Comparison of ENCODE assay signal across 22 cellular contexts in the genomic region with DNA sequence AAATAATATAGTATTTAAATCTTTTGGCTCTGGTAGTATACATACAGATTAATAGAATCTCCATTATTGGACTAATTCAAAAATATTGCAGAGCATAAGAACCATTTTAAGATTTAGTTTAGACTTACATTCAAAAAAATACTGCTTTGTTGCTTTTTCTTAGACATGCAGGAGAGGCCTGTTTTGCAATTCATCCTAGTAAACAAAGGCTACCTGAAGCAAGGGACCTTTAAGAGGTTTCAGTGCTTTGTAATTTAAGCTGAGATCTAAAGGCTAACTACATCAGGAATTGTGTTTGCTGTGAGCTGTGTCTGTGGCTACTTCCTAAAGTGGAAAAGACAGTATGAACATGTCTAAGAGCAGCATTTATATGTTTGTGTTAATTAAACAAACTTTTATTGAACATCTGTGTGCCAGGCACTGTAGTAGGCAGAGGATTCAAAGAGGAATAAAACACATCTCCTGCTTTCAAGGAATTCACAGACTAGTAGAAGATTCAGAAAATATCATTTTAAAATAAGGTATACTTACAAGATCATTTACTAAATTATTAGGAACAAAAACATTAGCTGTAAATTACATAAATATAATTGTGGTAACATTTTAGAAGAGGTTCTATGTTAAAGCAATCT. TPM values are rescaled to one million over a fixed set of nuclear protein-coding genes. Genes with fewer than 3 reads are reported as not detected.
DNase-seq lines count a peak whose midpoint lies in the region; ATAC-seq, FAIRE-seq and TF ChIP-seq lines count a peak whose summit lies in the region.
"Had no signal": no experiment of that assay in that cellular context is flagged by ENCODE, and none has a peak within 500 bp of the region (broad histone marks: within the 10 kb centered on the region; RNA-seq: fewer than 3 reads in every experiment).

No MANE protein-coding gene starts in this region.

- H3K23ac ChIP-seq in H1 (ENCODE audit: insufficient read length): no peak overlapping the region

- TF ChIP-seq CTCF in GM23338 (conservative IDR thresholded peaks at IDR 0.05; ENCODE audit: low read depth in 2 of 2) (no peak), H1 (IDR thresholded peaks at IDR 0.05; ENCODE audit: control extremely low read depth in 1 of 3, insufficient read depth in 1 of 3, low read depth in 1 of 3, low read length in 3 of 3) (no peak)

- H2BK5ac ChIP-seq in H1 (ENCODE audit: low read depth, low read length): no peak overlapping the region

- no peaks in the 10 kb centered on the region for H3F3A ChIP-seq in GM23338 (replicated peaks; ENCODE audit: low read depth)

- H3K14ac ChIP-seq in H1 (ENCODE audit: insufficient read length): no peak overlapping the region

- no peak overlapping the region for H3K4ac ChIP-seq in H1 (replicated peaks; ENCODE audit: insufficient read length, low read depth, low read length)

- peaks cover 2% of the 10 kb centered on the region for H3K27me3 Mint-ChIP-seq in GM23338 (ENCODE audit: insufficient read depth, low read depth, poor library complexity)
- H3K27me3 Mint-ChIP-seq in activated T-helper 17 cell treated with anti-CD3 and anti-CD28 coated beads, Interleukin-2, amount 50 U/mL, for 72 hours: no peaks in the 10 kb centered on the region
- H3K27me3 Mint-ChIP-seq: B cell had no signal

- no peaks in the 10 kb centered on the region for H4K20me1 ChIP-seq in GM23338 (replicated peaks; ENCODE audit: insufficient read depth)
- H4K20me1 ChIP-seq in H1 (replicated peaks in 1 of 2; ENCODE audit: control insufficient read depth in 1 of 2, insufficient read depth in 2 of 2, low read length in 2 of 2): no peaks in the 10 kb centered on the region

- H3K9me3 Mint-ChIP-seq in GM23338: no peaks in the 10 kb centered on the region
- no peaks in the 10 kb centered on the region for H3K9me3 Mint-ChIP-seq in activated T-helper 17 cell treated with anti-CD3 and anti-CD28 coated beads, Interleukin-2, amount 50 U/mL, for 72 hours

- peaks cover 24% of the 10 kb centered on the region for H3K4me1 ChIP-seq in GM23338 (ENCODE audit: insufficient read depth)
- peaks cover 18% of the 10 kb centered on the region for H3K4me1 ChIP-seq in HUES6 (ENCODE audit: control insufficient read depth, insufficient read depth, low read length)
- H3K4me1 ChIP-seq in H1 (replicated peaks in 1 of 4; ENCODE audit: control insufficient read depth in 3 of 4, insufficient read depth in 4 of 4, low read length in 3 of 4): peaks cover 0 to 12% (median 4%) of the 10 kb centered on the region in 4 experiments; a peak in 3 of 7 replicates
- peaks cover 24% of the 10 kb centered on the region; the same call in 1 of the 2 replicates for H3K4me1 ChIP-seq in iPS-20b (ENCODE audit: insufficient read depth, low read length)
- H3K4me1 ChIP-seq: A549 had no signal

- H3K36me3 ChIP-seq in GM23338 (ENCODE audit: insufficient read depth) (no peaks in the 10 kb centered on the region), HUES6 (ENCODE audit: control insufficient read depth, insufficient read depth, low read length) (peaks cover 20% of the 10 kb centered on the region), H1 (ENCODE audit: control insufficient read depth in 2 of 4, insufficient read depth in 4 of 4, low read length in 3 of 4) (peaks cover 0 to 13% (median 6%) of the 10 kb centered on the region in 4 experiments; a peak in 5 of 8 replicates), iPS-20b (ENCODE audit: insufficient read depth, low read depth, low read length) (peaks cover 46% of the 10 kb centered on the region; the same call in 1 of the 2 replicates)

- no peak overlapping the region for H4K8ac ChIP-seq in H1 (ENCODE audit: extremely low read depth, insufficient read depth, low read length)

- peak overlapping the region; percentile 3 for H3K27ac ChIP-seq in GM23338 (ENCODE audit: low read depth)
- peak overlapping the region; percentile 62 for H3K27ac ChIP-seq in HUES6 (ENCODE audit: low read depth, low read length)
- no peak overlapping the region for H3K27ac ChIP-seq in H1 (ENCODE audit: low read depth, low read length)
- no peak overlapping the region for H3K27ac ChIP-seq in iPS-20b (ENCODE audit: low read length)
- H3K27ac ChIP-seq: A549, HL-60 had no signal

- H3K9me2 ChIP-seq in GM23338 (ENCODE audit: insufficient read depth): no peaks in the 10 kb centered on the region

- H3K4me2 ChIP-seq in GM23338 (peak overlapping the region; percentile 10), H1 (ENCODE audit: insufficient read depth in 1 of 2, low read depth in 2 of 2, low read length in 2 of 2) (peak overlapping the region; percentile 24 to 49)
- H3K4me2 ChIP-seq: A549 had no signal

- peak overlapping the region; percentile 59 for H4K5ac ChIP-seq in H1 (ENCODE audit: insufficient read length, low read depth, low read length)

- DNase-seq in GM23338 (ENCODE audit: low spot score) (peak; percentile 77), H1 (ENCODE audit: low read depth in 1 of 2, low spot score in 2 of 2) (no peak), amygdala (lab: John Stamatoyannopoulos, UW) (no peak)
- DNase-seq: DMS79, Kasumi-1, NCI-H1694 treated with DMSO at 0.1 percent for 48 hours, NCI-H2107, NCI-H226, NCI-H524 treated with DMSO at 0.1 percent for 48 hours, Right ventricle myocardium superior had no signal

- H2BK15ac ChIP-seq in H1 (ENCODE audit: low read length): no peak overlapping the region

- ATAC-seq in GM23338: peak; percentile 97
- ATAC-seq in activated T-helper 17 cell treated with anti-CD3 and anti-CD28 coated beads, Interleukin-2, amount 50 U/mL, for 72 hours (replicated peaks): no peak
- ATAC-seq in GM19395 (IDR thresholded peaks at IDR 0.05; ENCODE audit: unreplicated experiment): no peak
- ATAC-seq: A549, HCT116 had no signal

- no peak overlapping the region for H2AK5ac ChIP-seq in H1 (ENCODE audit: low read depth, low read length)

- H3K4me3 Mint-ChIP-seq in GM23338: peak overlapping the region; percentile 45; the same call in 2 of the 3 replicates
- no peak overlapping the region for H3K4me3 Mint-ChIP-seq in activated T-helper 17 cell treated with anti-CD3 and anti-CD28 coated beads, Interleukin-2, amount 50 U/mL, for 72 hours
- H3K4me3 Mint-ChIP-seq: B cell, CD14-positive monocyte had no signal

- POLR2A ChIA-PET in H1 (lab: Charles Lee; ENCODE audit: partially characterized antibody): interaction anchor here (1.7 to 1.8 kb wide), 2 partner anchors 8 to 61 kb away, joined by 5 to 7 read pairs; no protein-coding TSS in a partner anchor

- H3K79me1 ChIP-seq in H1 (ENCODE audit: low read depth, low read length): no peaks in the 10 kb centered on the region

- no peak for TF ChIP-seq EP300 in H1 (IDR thresholded peaks at IDR 0.05; ENCODE audit: borderline replicate concordance in 1 of 2, low read depth in 2 of 2, low read length in 2 of 2)

- H3K9me3 ChIP-seq in HUES6 (ENCODE audit: control insufficient read depth, insufficient read depth, low read depth, low read length): no peaks in the 10 kb centered on the region
- H3K9me3 ChIP-seq in H1 (ENCODE audit: insufficient read depth in 2 of 2, low read depth in 1 of 2, low read length in 1 of 2): no peaks in the 10 kb centered on the region
- H3K9me3 ChIP-seq in iPS-20b (ENCODE audit: insufficient read depth, low read depth, low read length): no peaks in the 10 kb centered on the region
- H3K9me3 ChIP-seq: A549 had no signal

- no peak overlapping the region for H4K91ac ChIP-seq in H1 (replicated peaks; ENCODE audit: insufficient read length, low read length)

- H3K9ac ChIP-seq in HUES6 (ENCODE audit: low read length) (no peak overlapping the region), H1 (replicated peaks in 1 of 4; ENCODE audit: extremely low read depth in 1 of 4, low read depth in 3 of 4, low read length in 3 of 4) (no peak overlapping the region), iPS-20b (ENCODE audit: low read depth, low read length) (peak overlapping the region; percentile 30; the same call in 1 of the 2 replicates)

- H3K36me3 Mint-ChIP-seq in GM23338 (ENCODE audit: low read depth): peaks cover 39% of the 10 kb centered on the region
- H3K36me3 Mint-ChIP-seq in activated T-helper 17 cell treated with anti-CD3 and anti-CD28 coated beads, Interleukin-2, amount 50 U/mL, for 72 hours (ENCODE audit: low read depth): peaks cover 48% of the 10 kb centered on the region

- H3K27me3 ChIP-seq in GM23338 (ENCODE audit: insufficient read depth) (no peaks in the 10 kb centered on the region), HUES6 (ENCODE audit: control insufficient read depth, insufficient read depth, low read length) (no peaks in the 10 kb centered on the region), H1 (replicated peaks in 1 of 4; ENCODE audit: control insufficient read depth in 3 of 4, extremely low read depth in 1 of 4, insufficient read depth in 3 of 4, low read length in 3 of 4) (no peaks in the 10 kb centered on the region), iPS-20b (ENCODE audit: insufficient read depth, low read length) (no peaks in the 10 kb centered on the region)

- no peak overlapping the region for H2BK12ac ChIP-seq in H1 (ENCODE audit: low read depth, low read length)

- H3K27ac Mint-ChIP-seq in GM23338: peak overlapping the region; percentile 98
- no peak overlapping the region for H3K27ac Mint-ChIP-seq in activated T-helper 17 cell treated with anti-CD3 and anti-CD28 coated beads, Interleukin-2, amount 50 U/mL, for 72 hours
- H3K27ac Mint-ChIP-seq: B cell, CD14-positive monocyte had no signal

- peaks cover 26% of the 10 kb centered on the region for H3K4me1 Mint-ChIP-seq in GM23338
- no peaks in the 10 kb centered on the region for H3K4me1 Mint-ChIP-seq in activated T-helper 17 cell treated with anti-CD3 and anti-CD28 coated beads, Interleukin-2, amount 50 U/mL, for 72 hours
- H3K4me1 Mint-ChIP-seq: B cell, CD14-positive monocyte had no signal

- CTCF ChIA-PET in H1 (lab: Charles Lee; ENCODE audit: partially characterized antibody): interaction anchor here (0.7 to 4.4 kb wide), 9 partner anchors 12 to 203 kb away, joined by 3 to 39 read pairs (median 4); a partner anchor contains a TSS

- no peak overlapping the region for H3K18ac ChIP-seq in H1 (ENCODE audit: extremely low read depth, low read length)

- FAIRE-seq in H1 (lab: Jason Lieb, UNC): peak; percentile 90
- FAIRE-seq: A549, D721Med had no signal

- H2BK120ac ChIP-seq in H1 (replicated peaks; ENCODE audit: low read depth, low read length): no peak overlapping the region

- H3K79me2 ChIP-seq in GM23338 (replicated peaks; ENCODE audit: insufficient read depth) (no peaks in the 10 kb centered on the region), H1 (ENCODE audit: control insufficient read depth in 1 of 2, insufficient read depth in 2 of 2, low read length in 2 of 2) (no peaks in the 10 kb centered on the region)

- no peaks in the 10 kb centered on the region for H3K23me2 ChIP-seq in H1 (ENCODE audit: low read depth, low read length)

- H3K4me3 ChIP-seq in GM23338 (no peak overlapping the region), HUES6 (ENCODE audit: low read depth, low read length) (no peak overlapping the region), H1 (ENCODE audit: extremely low read depth in 1 of 4, insufficient read depth in 2 of 4, low read depth in 3 of 4, low read length in 4 of 4) (no peak overlapping the region), iPS-20b (ENCODE audit: low read length) (0 out of 2 replicates have a peak overlapping the region, but pooled peaks have one; percentile 5)
- H3K4me3 ChIP-seq: A549 had no signal

- no peak overlapping the region for H3K56ac ChIP-seq in H1 (replicated peaks; ENCODE audit: insufficient read length, low read depth, low read length)

- no peak for TF ChIP-seq RAD21 in H1 (IDR thresholded peaks at IDR 0.05 in 1 of 2, conservative IDR thresholded peaks at IDR 0.05 in 1 of 2; ENCODE audit: low read depth in 2 of 2, low read length in 2 of 2)

- TF ChIP-seq POLR2A in H1 (IDR thresholded peaks at IDR 0.05; ENCODE audit: control extremely low read depth in 1 of 2, low read depth in 2 of 2, low read length in 2 of 2): no peak

- no peak overlapping the region for H2BK20ac ChIP-seq in H1 (ENCODE audit: low read length)

- no peak overlapping the region for H2AFZ ChIP-seq in GM23338
- H2AFZ ChIP-seq in H1 (ENCODE audit: low read length): no peak overlapping the region

RNA-seq across cellular contexts. Expression of a gene that starts 29.1 kb away (rescaled TPM):
- total RNA-seq in GM23338 (2014; rRNA removed; shearing (Covaris generic)): 0.27 and 1.6 TPM in 2 replicates
- 1.2 and 2.6 TPM in 2 replicates for polyA plus RNA-seq in GM23338 (2016; fragmentation: Nextera tagmentation; extraction: Ambion mirVana)
- total RNA-seq in H1 (2021; fragmentation: NEBNext Ultra II Directional; extraction: Animal tissue kit (Norgen Biotek cat#: 25700)): 0.93 and 1.1 TPM in 2 replicates
- 1.8 and 2.0 TPM in 2 replicates for polyA plus RNA-seq in H1 (2011; rRNA removed)
- 1.2 TPM for polyA plus RNA-seq in H1 (2011; cell fraction: cytosol; rRNA removed)
- polyA plus RNA-seq in H1 (2011; cell fraction: nucleus; rRNA removed): 0.43 TPM
- polyA plus RNA-seq in H1 (2012, experiment 1 of 2): 0.49 to 2.2 TPM (median 1.9 TPM) in 4 replicates
- polyA plus RNA-seq in H1 (2012, experiment 2 of 2): 1.3 TPM
- polyA plus RNA-seq in H1 (2013, experiment 1 of 2): 2.9 TPM
- 2.9 TPM for polyA plus RNA-seq in H1 (2013, experiment 2 of 2)
- 0.15 and 0.28 TPM in 2 replicates for polyA minus RNA-seq in H1 (2011; rRNA and poly(A)+ RNA removed)
- not detected for polyA minus RNA-seq in H1 (2011; cell fraction: cytosol; rRNA and poly(A)+ RNA removed)
- polyA minus RNA-seq in H1 (2011; cell fraction: nucleus; rRNA and poly(A)+ RNA removed): 0.70 TPM
- 10 to 100 TPM in 1 of 2 donors, 1 to 10 TPM in 1; 7.5 to 18.9 TPM for total RNA-seq in activated T-helper 17 cell treated with anti-CD3 and anti-CD28 coated beads, Interleukin-2, amount 50 U/mL, for 72 hours
- total RNA-seq: HT-29, MCF 10A had no signal

Comparison
In these comparisons a context has a peak if more than half of its experiments do, and no peak if none do; other contexts are left out.
1. H3K27ac ChIP-seq: peak in GM23338 (single experiment) and HUES6 (single experiment); none in H1 (single experiment) and iPS-20b (single experiment).